In the genomic region with DNA sequence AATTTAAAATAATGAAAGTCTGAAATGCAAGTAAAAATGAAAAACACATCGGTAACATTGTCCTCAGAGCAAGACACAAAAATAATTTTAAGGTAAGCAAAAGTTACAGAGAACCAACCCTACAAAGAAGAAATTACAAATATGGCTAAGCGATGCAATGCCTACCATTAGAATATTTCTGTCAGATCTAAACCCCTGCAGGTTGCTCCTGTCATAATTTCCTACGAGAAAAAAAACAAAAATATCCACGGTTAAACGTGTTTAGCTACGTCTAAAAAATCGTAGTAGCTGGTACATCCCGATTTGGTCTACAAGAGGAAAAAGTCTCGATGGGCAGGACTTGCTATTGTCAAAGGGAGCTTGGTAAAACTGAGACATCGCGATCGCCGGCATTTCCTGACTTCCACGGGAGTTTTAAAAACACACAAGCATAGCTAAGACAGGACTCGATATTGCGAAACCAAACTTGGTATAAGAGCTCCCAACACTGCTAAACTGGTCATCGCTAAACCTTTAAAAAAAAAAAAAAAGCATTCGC, we compare ENCODE assay signal across 8 cellular contexts. TPM values are rescaled to one million over a fixed set of nuclear protein-coding genes. Genes with fewer than 3 reads are reported as not detected.
A peak's percentile ranks its signal among the peaks of the same experiment; 100 is the strongest.
DNase-seq lines count a peak whose midpoint lies in the region; ATAC-seq, FAIRE-seq and TF ChIP-seq lines count a peak whose summit lies in the region.

No MANE protein-coding gene starts in this region.

- no peaks in the 10 kb centered on the region for H3K9me2 ChIP-seq in Karpas-422 (replicated peaks; ENCODE audit: insufficient read depth, low read length)

- H3K9me3 ChIP-seq in Karpas-422 (ENCODE audit: low read length), result no peaks in the 10 kb centered on the region

- H3K4me1 Mint-ChIP-seq in CD14-positive monocyte, result peaks cover 47% of the 10 kb centered on the region
- peaks cover 36% of the 10 kb centered on the region for H3K4me1 Mint-ChIP-seq in activated CD4-positive, alpha-beta T cell treated with anti-CD3 and anti-CD28 coated beads, Interleukin-2, amount 10 ng/mL, durations not matched to agents 7 days and 5 days
- H3K4me1 Mint-ChIP-seq in neural crest cell, result peaks cover 44% of the 10 kb centered on the region

- peak; percentile 29 for TF ChIP-seq POLR2A in erythroblast (IDR thresholded peaks at IDR 0.05; ENCODE audit: low read length)

- peak overlapping the region; percentile 83 for H3K9ac ChIP-seq in Karpas-422 (ENCODE audit: low read length)

- H3K9me3 Mint-ChIP-seq in CD14-positive monocyte, result peaks cover 0 to 15% (median 2%) of the 10 kb centered on the region in 7 donors
- H3K9me3 Mint-ChIP-seq in activated CD4-positive, alpha-beta T cell treated with anti-CD3 and anti-CD28 coated beads, Interleukin-2, amount 10 ng/mL, durations not matched to agents 7 days and 5 days, result no peaks in the 10 kb centered on the region
- H3K9me3 Mint-ChIP-seq in neural crest cell, result no peaks in the 10 kb centered on the region

- peaks cover 23% of the 10 kb centered on the region for H3K4me1 ChIP-seq in Karpas-422 (ENCODE audit: low read length)

- H3K27ac ChIP-seq in Karpas-422 (ENCODE audit: low read length), result peak overlapping the region; percentile 92

- peaks cover 2% of the 10 kb centered on the region; the same call in 1 of the 2 replicates for H3K79me2 ChIP-seq in Karpas-422 (ENCODE audit: low read length)

- H3K36me3 ChIP-seq in Karpas-422 (ENCODE audit: insufficient read depth, low read length), result no peaks in the 10 kb centered on the region

- TF ChIP-seq CTCF in CD14-positive monocyte (IDR thresholded peaks at IDR 0.05) (no peak), neural crest cell (conservative IDR thresholded peaks at IDR 0.05) (peak; percentile 21)

- H3K4me3 Mint-ChIP-seq in CD14-positive monocyte, result peak overlapping the region; percentile 90 to 91
- peak overlapping the region; percentile 94 for H3K4me3 Mint-ChIP-seq in activated CD4-positive, alpha-beta T cell treated with anti-CD3 and anti-CD28 coated beads, Interleukin-2, amount 10 ng/mL, durations not matched to agents 7 days and 5 days
- peak overlapping the region; percentile 87 for H3K4me3 Mint-ChIP-seq in neural crest cell

- H3K4me3 ChIP-seq in Karpas-422 (ENCODE audit: low read length), result peak overlapping the region; percentile 78

- peak overlapping the region; percentile 91; the same call in 1 of the 2 replicates for H2AFZ ChIP-seq in Karpas-422 (ENCODE audit: low read length)

- H3K4me2 ChIP-seq in Karpas-422 (ENCODE audit: low read depth, low read length, poor library complexity, severe bottlenecking), result peak overlapping the region; percentile 89

- CTCF ChIA-PET in activated CD4-positive, alpha-beta T cell treated with anti-CD3 and anti-CD28 coated beads, Interleukin-2, amount 10 ng/mL, durations not matched to agents 7 days and 5 days (lab: Charles Lee), result interaction anchor here (0.6 to 3.2 kb wide), 27 partner anchors 9 to 349 kb away, joined by 3 to 50 read pairs (median 4); a partner anchor contains a TSS

- H3K36me3 Mint-ChIP-seq in CD14-positive monocyte (peaks cover 6% of the 10 kb centered on the region in 2 donors), neural crest cell (ENCODE audit: low read depth) (no peaks in the 10 kb centered on the region)
- H3K36me3 Mint-ChIP-seq in activated CD4-positive, alpha-beta T cell treated with anti-CD3 and anti-CD28 coated beads, Interleukin-2, amount 10 ng/mL, durations not matched to agents 7 days and 5 days (ENCODE audit: low read depth), result peaks cover 44% of the 10 kb centered on the region

- no peak for ATAC-seq in HG02759 (IDR thresholded peaks at IDR 0.05; ENCODE audit: unreplicated experiment)

- no peak for FAIRE-seq in RCC 7860 (lab: Jason Lieb, UNC)

- no peaks in the 10 kb centered on the region for H4K20me1 ChIP-seq in Karpas-422 (ENCODE audit: insufficient read depth, low read depth, low read length)

- H3K27me3 Mint-ChIP-seq in CD14-positive monocyte (ENCODE audit: low read depth in 3 of 3), result no peaks in the 10 kb centered on the region
- H3K27me3 Mint-ChIP-seq in activated CD4-positive, alpha-beta T cell treated with anti-CD3 and anti-CD28 coated beads, Interleukin-2, amount 10 ng/mL, durations not matched to agents 7 days and 5 days, result no peaks in the 10 kb centered on the region
- H3K27me3 Mint-ChIP-seq in neural crest cell (ENCODE audit: low read depth), result peaks cover 93% of the 10 kb centered on the region

- DNase-seq in CD14-positive monocyte (ENCODE audit: low spot score) (peak; percentile 51), Karpas-422 (peak; percentile 83), erythroblast (lab: John Stamatoyannopoulos, UW) (peak; percentile 79 to 82), neural crest cell (ENCODE audit: low read depth, low spot score) (no peak), KG1 (lab: John Stamatoyannopoulos, UW) (no peak), RCC 7860 (ENCODE audit: low spot score) (no peak)
- peak; percentile 59 for DNase-seq in activated CD4-positive, alpha-beta T cell treated with anti-CD3 and anti-CD28 coated beads, Interleukin-2, amount 10 ng/mL, durations not matched to agents 7 days and 5 days

- intact Hi-C loops in CD14-positive monocyte (cut with micrococcal nuclease), result loop anchor here (1.0 to 5.0 kb wide), 5 partner anchors 24 to 1114 kb away; a partner anchor contains a TSS

- H3K27ac Mint-ChIP-seq in CD14-positive monocyte (peak overlapping the region; percentile 97 to 100 (median 98)), neural crest cell (ENCODE audit: unreplicated experiment) (no peak overlapping the region)
- peak overlapping the region; percentile 99 for H3K27ac Mint-ChIP-seq in activated CD4-positive, alpha-beta T cell treated with anti-CD3 and anti-CD28 coated beads, Interleukin-2, amount 10 ng/mL, durations not matched to agents 7 days and 5 days

- POLR2A ChIA-PET in activated CD4-positive, alpha-beta T cell treated with anti-CD3 and anti-CD28 coated beads, Interleukin-2, amount 10 ng/mL, durations not matched to agents 7 days and 5 days (lab: Charles Lee), result interaction anchor here (0.7 to 6.1 kb wide), 12 partner anchors 23 to 443 kb away, joined by 3 to 108 read pairs (median 10); a partner anchor contains a TSS

- no peaks in the 10 kb centered on the region for H3K27me3 ChIP-seq in Karpas-422 (ENCODE audit: low read length)

RNA-seq across cellular contexts. Expression of a gene that starts 1.1 kb away (rescaled TPM):
- polyA plus RNA-seq in CD14-positive monocyte, result 1 to 10 TPM; 2.3 to 3.1 TPM
- 9.0 and 15.3 TPM in 2 replicates for total RNA-seq in Karpas-422 (2014; rRNA removed; shearing (Covaris generic); ENCODE audit: low replicate concordance)
- 10 to 100 TPM; 29.5 to 32.0 TPM for total RNA-seq in activated CD4-positive, alpha-beta T cell treated with anti-CD3 and anti-CD28 coated beads, Interleukin-2, amount 10 ng/mL, durations not matched to agents 7 days and 5 days
- 1.0 and 1.2 TPM in 2 replicates for total RNA-seq in neural crest cell

Comparison
In these comparisons a context has a peak if more than half of its experiments do, and no peak if none do; other contexts are left out.
1. DNase-seq: peak in CD14-positive monocyte (single experiment), Karpas-422 (single experiment), activated CD4-positive, alpha-beta T cell treated with anti-CD3 and anti-CD28 coated beads, Interleukin-2, amount 10 ng/mL, durations not matched to agents 7 days and 5 days (single experiment) and erythroblast (2 of 2); none in neural crest cell (single experiment), KG1 (single experiment) and RCC 7860 (single experiment).
2. Peak in every context shown above with its lines, with median percentiles within 50 percentile points of each other: H3K4me3 Mint-ChIP-seq.